23 cellular contexts compared by ENCODE assay signal in genomic region chr11:69603978-69604524, GRCh38. TPM values are rescaled to one million over a fixed set of nuclear protein-coding genes. Genes with fewer than 3 reads are reported as not detected.
DNase-seq lines count a peak whose midpoint lies in the region; ATAC-seq and TF ChIP-seq lines count a peak whose summit lies in the region.
"Had no signal": no experiment of that assay in that cellular context is flagged by ENCODE, and none has a peak within 500 bp of the region (broad histone marks: within the 10 kb centered on the region; RNA-seq: fewer than 3 reads in every experiment).

No MANE protein-coding gene starts in this region.

- peaks cover 9 to 17% of the 10 kb centered on the region in 2 donors for H3K4me1 ChIP-seq in neuronal stem cell (ENCODE audit: control insufficient read depth in 2 of 2, insufficient read depth in 1 of 2, low read depth in 1 of 2, low read length in 2 of 2)
- H3K4me1 ChIP-seq in lower lobe of right lung: no peaks in the 10 kb centered on the region
- H3K4me1 ChIP-seq: HAP-1 had no signal

- no peak overlapping the region for H3K18ac ChIP-seq in neuronal stem cell (ENCODE audit: low read length)

- intact Hi-C loops in lower lobe of right lung (cut with DNase I): no loop called here

- H4K8ac ChIP-seq in neuronal stem cell (ENCODE audit: low read depth, low read length): no peak overlapping the region

- H3K14ac ChIP-seq in neuronal stem cell (ENCODE audit: low read length): no peak overlapping the region

- no peak overlapping the region for H4K91ac ChIP-seq in neuronal stem cell (ENCODE audit: low read depth, low read length, poor library complexity)

- H2BK120ac ChIP-seq in neuronal stem cell (ENCODE audit: low read depth, low read length): no peak overlapping the region

- H2AK5ac ChIP-seq in neuronal stem cell (ENCODE audit: low read depth, low read length): no peak overlapping the region

- no CpG with 5 or more reads among the region's 9 CpGs for WGBS in neuronal stem cell (ENCODE audit: extremely low coverage in 2 of 2, insufficient read length in 2 of 2, insufficient replicate concordance in 1 of 2), 2 donors

- TF ChIP-seq CTCF in AG10803 (conservative IDR thresholded peaks at IDR 0.05; ENCODE audit: low read length) (no peak), lower lobe of right lung (IDR thresholded peaks at IDR 0.05) (no peak)

- DNase-seq in AG10803 (ENCODE audit: low read depth): peak; percentile 13
- DNase-seq in NCI-H526 treated with DMSO at 0.1 percent for 48 hours (lab: John Stamatoyannopoulos, UW): peak; percentile 21
- DNase-seq in fibroblast of peridontal ligament (ENCODE audit: extremely low read depth): peak; percentile 11
- DNase-seq in neuronal stem cell (ENCODE audit: low spot score): no peak
- no peak for DNase-seq in 8988T
- DNase-seq in SIG-M5 (lab: John Stamatoyannopoulos, UW): no peak
- no peak for DNase-seq in lower lobe of right lung
- DNase-seq: CD4-positive, alpha-beta memory T cell; DND-41; GM23248; MV-4-11; NCI-H1105 treated with DMSO at 0.1 percent for 48 hours; NCI-H1694; NCI-H2081; NCI-H2171; NCI-H446 treated with DMSO at 0.1 percent for 48 hours; NCI-H774; NK-92 treated with Interleukin-12 subunit alpha and Interleukin-12 subunit beta, amount 100 ng/mL, for 24 hours had no signal

- no peak overlapping the region for H2BK5ac ChIP-seq in neuronal stem cell (ENCODE audit: low read length)

- H3K27ac ChIP-seq in neuronal stem cell (replicated peaks; ENCODE audit: low read length) (no peak overlapping the region), lower lobe of right lung (no peak overlapping the region)
- H3K27ac ChIP-seq: BLaER1 treated with 17β-estradiol and CSF1 and Interleukin-3, amounts not matched to agents 10 nM and 100 nM; GM23248; KMS-11; RWPE1 had no signal

- H2BK12ac ChIP-seq in neuronal stem cell (ENCODE audit: low read length): no peak overlapping the region

- H2BK15ac ChIP-seq in neuronal stem cell (ENCODE audit: low read length): no peak overlapping the region

- H3K4ac ChIP-seq in neuronal stem cell (ENCODE audit: low read length): no peak overlapping the region

- peak overlapping the region; percentile 67 for H2AFZ ChIP-seq in neuronal stem cell (ENCODE audit: low read length)
- H2AFZ ChIP-seq: GM23248 had no signal

- H3K36me3 ChIP-seq in neuronal stem cell (replicated peaks in 1 of 2; ENCODE audit: control insufficient read depth in 2 of 2, insufficient read depth in 2 of 2, low read length in 2 of 2) (no peaks in the 10 kb centered on the region), lower lobe of right lung (no peaks in the 10 kb centered on the region)
- H3K36me3 ChIP-seq: BLaER1 treated with 17β-estradiol and CSF1 and Interleukin-3, amounts not matched to agents 10 nM and 100 nM; HAP-1 had no signal

- no peak for ATAC-seq in lower lobe of right lung
- ATAC-seq: SK-N-SH treated with all-trans-retinoic acid at 6 μM for 48 hours had no signal

- H3K9me3 ChIP-seq in neuronal stem cell (replicated peaks in 1 of 2; ENCODE audit: control insufficient read depth in 2 of 2, insufficient read depth in 1 of 2, low read depth in 1 of 2, low read length in 2 of 2): peaks cover 4 to 15% of the 10 kb centered on the region in 2 donors
- peaks cover 2% of the 10 kb centered on the region for H3K9me3 ChIP-seq in lower lobe of right lung
- H3K9me3 ChIP-seq: HAP-1 had no signal

- no peaks in the 10 kb centered on the region for H3K79me1 ChIP-seq in neuronal stem cell (ENCODE audit: low read depth, low read length)

- H3K27me3 ChIP-seq in neuronal stem cell (ENCODE audit: control insufficient read depth in 3 of 3, insufficient read depth in 3 of 3, low read depth in 1 of 3, low read length in 3 of 3): no peaks in the 10 kb centered on the region
- no peaks in the 10 kb centered on the region for H3K27me3 ChIP-seq in lower lobe of right lung (ENCODE audit: low read depth)

- no peak overlapping the region for H3K4me3 ChIP-seq in AG10803 (ENCODE audit: low read length)
- H3K4me3 ChIP-seq in neuronal stem cell (ENCODE audit: low read length in 2 of 2): no peak overlapping the region
- H3K4me3 ChIP-seq in lower lobe of right lung: no peak overlapping the region
- H3K4me3 ChIP-seq: BLaER1 treated with 17β-estradiol and CSF1 and Interleukin-3, amounts not matched to agents 10 nM and 100 nM; GM23248; HAP-1 had no signal

- no peak overlapping the region for H3K23ac ChIP-seq in neuronal stem cell (ENCODE audit: low read depth, low read length, poor library complexity)

- H3K9ac ChIP-seq in neuronal stem cell (ENCODE audit: low read depth, low read length, poor library complexity): no peak overlapping the region
- H3K9ac ChIP-seq: BLaER1 treated with 17β-estradiol and CSF1 and Interleukin-3, amounts not matched to agents 10 nM and 100 nM; GM23248; KMS-11 had no signal

- no peak overlapping the region for H3K4me2 ChIP-seq in neuronal stem cell (ENCODE audit: insufficient read depth, low read length, poor library complexity, severe bottlenecking)
- H3K4me2 ChIP-seq: KMS-11 had no signal

RNA-seq across cellular contexts. Expression of gene CCND1, which starts 36.9 kb away (rescaled TPM):
- 56.5 TPM for polyA plus RNA-seq in neuronal stem cell (2013, experiment 1 of 2)
- polyA plus RNA-seq in neuronal stem cell (2013, experiment 2 of 2): 57.8 TPM
- total RNA-seq in lower lobe of right lung: 202 TPM

Comparison
In these comparisons a context has a peak if more than half of its experiments do, and no peak if none do; other contexts are left out.
1. DNase-seq: peak in AG10803 (single experiment), NCI-H526 treated with DMSO at 0.1 percent for 48 hours (single experiment) and fibroblast of peridontal ligament (single experiment); none in neuronal stem cell (single experiment), 8988T (single experiment), SIG-M5 (single experiment) and lower lobe of right lung (single experiment).